In genomic region chr5:42912184-42912766, GRCh38 we compare ENCODE assay signal across 9 cellular contexts.
DNase-seq lines count a peak whose midpoint lies in the region; ATAC-seq, FAIRE-seq and TF ChIP-seq lines count a peak whose summit lies in the region.
"Had no signal": no experiment of that assay in that cellular context is flagged by ENCODE, and none has a peak within 500 bp of the region (broad histone marks: within the 10 kb centered on the region; RNA-seq: fewer than 3 reads in every experiment).

No MANE protein-coding gene starts in this region.

- H3K27ac Mint-ChIP-seq in activated CD8-positive, alpha-beta memory T cell treated with anti-CD3 and anti-CD28 coated beads, Interleukin-2, amount 10 ng/mL, durations not matched to agents 7 days and 5 days = no peak overlapping the region

- H3K4me1 Mint-ChIP-seq in activated CD8-positive, alpha-beta memory T cell treated with anti-CD3 and anti-CD28 coated beads, Interleukin-2, amount 10 ng/mL, durations not matched to agents 7 days and 5 days = peaks cover 17% of the 10 kb centered on the region

- H3K4me1 ChIP-seq in fibroblast of lung (ENCODE audit: control insufficient read depth, extremely low read depth, insufficient read depth, low read length) (no peaks in the 10 kb centered on the region), small intestine (ENCODE audit: control insufficient read depth in 2 of 2, insufficient read depth in 1 of 2, low read depth in 1 of 2, low read length in 1 of 2) (no peaks in the 10 kb centered on the region)

- H2AFZ ChIP-seq in fibroblast of lung (ENCODE audit: low read length) = no peak overlapping the region

- H3K9me3 ChIP-seq in fibroblast of lung (ENCODE audit: control insufficient read depth, insufficient read depth, low read depth, low read length) (no peaks in the 10 kb centered on the region), small intestine (ENCODE audit: control insufficient read depth, low read depth) (no peaks in the 10 kb centered on the region)

- no peak overlapping the region for H3K9ac ChIP-seq in fibroblast of lung (ENCODE audit: insufficient read depth, low read length)

- H3K4me2 ChIP-seq in fibroblast of lung (ENCODE audit: extremely low read depth, insufficient read depth, low read length) = peak overlapping the region; percentile 40

- CTCF ChIA-PET in activated CD8-positive, alpha-beta memory T cell treated with anti-CD3 and anti-CD28 coated beads, Interleukin-2, amount 10 ng/mL, durations not matched to agents 7 days and 5 days (lab: Charles Lee) = interaction anchor here (0.9 to 4.6 kb wide), 8 partner anchors 8 to 478 kb away, joined by 3 to 44 read pairs (median 4); no protein-coding TSS in a partner anchor

- no peak overlapping the region for H3K27ac ChIP-seq in fibroblast of lung (ENCODE audit: insufficient read depth, low read length)
- H3K27ac ChIP-seq in small intestine (ENCODE audit: low read depth in 1 of 2, low read length in 1 of 2) = no peak overlapping the region

- no peaks in the 10 kb centered on the region for H3K36me3 ChIP-seq in fibroblast of lung (ENCODE audit: control insufficient read depth, insufficient read depth, low read length)
- no peaks in the 10 kb centered on the region for H3K36me3 ChIP-seq in small intestine (ENCODE audit: control insufficient read depth in 2 of 2, insufficient read depth in 2 of 2, low read length in 2 of 2)

- peak; percentile 55 for DNase-seq in activated CD8-positive, alpha-beta memory T cell treated with anti-CD3 and anti-CD28 coated beads, Interleukin-2, amount 10 ng/mL, durations not matched to agents 7 days and 5 days
- DNase-seq in activated CD8-positive, alpha-beta memory T cell treated with anti-CD3 and anti-CD28 coated beads for 24 hours = no peak
- DNase-seq in NCI-H1105 (lab: John Stamatoyannopoulos, UW) (peak; percentile 22), fibroblast of lung (ENCODE audit: low read depth in 2 of 2) (peak; percentile 42 to 84), small intestine (no peak), NCI-H2227 (lab: John Stamatoyannopoulos, UW; ENCODE audit: unreplicated experiment) (no peak)
- peak; percentile 44 for DNase-seq in activated CD4-positive, alpha-beta T cell treated with anti-CD3 and anti-CD28 coated beads for 1 hour
- peak in 2 of 3 experiments; percentile 36 to 48 for DNase-seq in stimulated activated CD4-positive, alpha-beta T cell treated with anti-CD3 and anti-CD28 coated beads, TNF-alpha, amount 100 ng/mL, for 4 hours (ENCODE audit: low read depth in 3 of 3)

- H4K20me1 ChIP-seq in fibroblast of lung (ENCODE audit: control insufficient read depth, extremely low read depth, insufficient read depth, low read length) = no peaks in the 10 kb centered on the region

- no peaks in the 10 kb centered on the region for H3K79me2 ChIP-seq in fibroblast of lung (ENCODE audit: control insufficient read depth, insufficient read depth, low read length)

- H3K4me3 Mint-ChIP-seq in activated CD8-positive, alpha-beta memory T cell treated with anti-CD3 and anti-CD28 coated beads, Interleukin-2, amount 10 ng/mL, durations not matched to agents 7 days and 5 days = no peak overlapping the region

- H3K27me3 ChIP-seq in fibroblast of lung (ENCODE audit: control insufficient read depth, insufficient read depth, low read length) (peaks cover 7% of the 10 kb centered on the region), small intestine (ENCODE audit: control insufficient read depth in 2 of 2, insufficient read depth in 2 of 2, low read length in 2 of 2) (no peaks in the 10 kb centered on the region)

- 64 to 77% (median 76%) methylated on average over 8 of the region's 8 CpGs for WGBS in small intestine, 3 donors

- H3K36me3 Mint-ChIP-seq in activated CD8-positive, alpha-beta memory T cell treated with anti-CD3 and anti-CD28 coated beads, Interleukin-2, amount 10 ng/mL, durations not matched to agents 7 days and 5 days = no peaks in the 10 kb centered on the region

- FAIRE-seq in small intestine (lab: Jason Lieb, UNC) = no peak
- FAIRE-seq: GM18507 had no signal

- ATAC-seq in activated CD8-positive, alpha-beta memory T cell treated with anti-CD3 and anti-CD28 coated beads, Interleukin-2, amount 10 ng/mL, durations not matched to agents 7 days and 5 days = no peak

- no peaks in the 10 kb centered on the region for H3K9me3 Mint-ChIP-seq in activated CD8-positive, alpha-beta memory T cell treated with anti-CD3 and anti-CD28 coated beads, Interleukin-2, amount 10 ng/mL, durations not matched to agents 7 days and 5 days (ENCODE audit: low read depth)

- H3K27me3 Mint-ChIP-seq in activated CD8-positive, alpha-beta memory T cell treated with anti-CD3 and anti-CD28 coated beads, Interleukin-2, amount 10 ng/mL, durations not matched to agents 7 days and 5 days = peaks cover 11% of the 10 kb centered on the region

- TF ChIP-seq CTCF in fibroblast of lung (conservative IDR thresholded peaks at IDR 0.05 in 1 of 2, IDR thresholded peaks at IDR 0.05 in 1 of 2; ENCODE audit: low read depth in 1 of 2, low read length in 2 of 2) = peak; percentile 56 to 67

- H3K4me3 ChIP-seq in fibroblast of lung (replicated peaks in 1 of 4; ENCODE audit: control extremely low read depth in 1 of 4, insufficient read depth in 1 of 4, low read depth in 3 of 4, low read length in 4 of 4) (peak overlapping the region in 1 of 4 experiments; percentile 20), small intestine (ENCODE audit: low read depth in 1 of 2, low read length in 2 of 2) (no peak overlapping the region)

Comparison
In these comparisons a context has a peak if more than half of its experiments do, and no peak if none do; other contexts are left out.
1. DNase-seq: peak in activated CD8-positive, alpha-beta memory T cell treated with anti-CD3 and anti-CD28 coated beads, Interleukin-2, amount 10 ng/mL, durations not matched to agents 7 days and 5 days (single experiment), NCI-H1105 (single experiment), activated CD4-positive, alpha-beta T cell treated with anti-CD3 and anti-CD28 coated beads for 1 hour (single experiment), fibroblast of lung (2 of 2) and stimulated activated CD4-positive, alpha-beta T cell treated with anti-CD3 and anti-CD28 coated beads, TNF-alpha, amount 100 ng/mL, for 4 hours (2 of 3); none in activated CD8-positive, alpha-beta memory T cell treated with anti-CD3 and anti-CD28 coated beads for 24 hours (single experiment), small intestine (single experiment) and NCI-H2227 (single experiment).